In the genomic region with DNA sequence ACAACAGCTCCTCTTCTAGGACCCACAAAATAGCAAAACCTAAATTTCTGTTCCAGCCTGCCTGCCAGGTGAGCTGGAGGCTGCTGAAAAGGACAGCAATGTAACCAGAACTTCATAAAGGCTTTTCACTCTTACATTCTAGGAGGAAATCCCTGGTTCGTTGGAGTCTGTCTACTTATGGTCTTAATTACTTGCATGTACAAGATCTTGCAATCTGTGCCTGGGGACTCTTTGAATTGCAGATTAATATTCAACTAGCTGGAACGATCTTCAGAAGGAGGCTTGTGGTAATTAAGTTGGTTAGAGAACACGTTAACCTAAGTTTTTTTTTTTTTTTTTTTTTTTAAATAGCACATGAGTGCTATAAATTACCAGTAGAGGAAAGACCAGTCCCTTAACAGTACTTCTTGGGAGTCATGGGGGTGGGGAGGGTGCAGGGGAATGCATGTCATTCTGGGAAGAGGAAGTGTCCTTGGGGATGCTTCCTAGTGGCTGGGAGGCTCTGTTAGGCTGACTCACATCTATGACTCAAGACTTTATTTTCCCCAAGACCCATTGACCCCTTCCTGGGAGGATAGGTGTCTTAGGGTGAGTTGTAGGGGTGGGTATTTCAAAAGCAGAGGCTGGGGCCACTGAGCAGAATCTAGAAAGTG, we compare ENCODE assay signal across 13 cellular contexts.
DNase-seq lines count a peak whose midpoint lies in the region; TF ChIP-seq lines count a peak whose summit lies in the region.
"Had no signal": no experiment of that assay in that cellular context is flagged by ENCODE, and none has a peak within 500 bp of the region (broad histone marks: within the 10 kb centered on the region; RNA-seq: fewer than 3 reads in every experiment).

No MANE protein-coding gene starts in this region.

- H2BK5ac ChIP-seq in neuronal stem cell (ENCODE audit: low read length): no peak overlapping the region

- no peak overlapping the region for H2BK12ac ChIP-seq in neuronal stem cell (ENCODE audit: low read length)

- peak; percentile 5 for DNase-seq in NOMO-1 treated with DMSO at 0.1 percent for 48 hours (lab: John Stamatoyannopoulos, UW; ENCODE audit: unreplicated experiment)
- DNase-seq in NOMO-1 (lab: John Stamatoyannopoulos, UW; ENCODE audit: unreplicated experiment in 2 of 2): no peak
- peak; percentile 3 for DNase-seq in RKO (ENCODE audit: low spot score)
- DNase-seq in glomerular visceral epithelial cell (ENCODE audit: extremely low spot score): peak; percentile 47
- DNase-seq in dorsolateral prefrontal cortex: no peak
- DNase-seq in activated gamma-delta T cell treated with Interleukin-2 at 50 U/mL for 16 hours: no peak
- DNase-seq in T-helper 2 cell: no peak
- DNase-seq in neuronal stem cell (ENCODE audit: low spot score): no peak
- DNase-seq: activated CD8-positive, alpha-beta T cell treated with anti-CD3 and anti-CD28 coated beads for 36 hours; activated naive CD4-positive, alpha-beta T cell; effector CD8-positive, alpha-beta T cell; Kasumi-1 had no signal

- no peak overlapping the region for H3K23ac ChIP-seq in neuronal stem cell (ENCODE audit: low read depth, low read length, poor library complexity)

- no peak overlapping the region for H4K91ac ChIP-seq in neuronal stem cell (ENCODE audit: low read depth, low read length, poor library complexity)

- H2AK5ac ChIP-seq in neuronal stem cell (ENCODE audit: low read depth, low read length): no peak overlapping the region

- H3K4me2 ChIP-seq in neuronal stem cell (ENCODE audit: insufficient read depth, low read length, poor library complexity, severe bottlenecking): no peak overlapping the region
- H3K4me2 ChIP-seq: smooth muscle cell had no signal

- H3K79me1 ChIP-seq in neuronal stem cell (ENCODE audit: low read depth, low read length): no peaks in the 10 kb centered on the region

- H3K4me3 ChIP-seq in dorsolateral prefrontal cortex (no peak overlapping the region), neuronal stem cell (ENCODE audit: low read length in 2 of 2) (no peak overlapping the region)
- H3K4me3 ChIP-seq: smooth muscle cell had no signal

- no peak overlapping the region for H3K27ac ChIP-seq in dorsolateral prefrontal cortex
- no peak overlapping the region for H3K27ac ChIP-seq in neuronal stem cell (replicated peaks; ENCODE audit: low read length)

- H3K9ac ChIP-seq in neuronal stem cell (ENCODE audit: low read depth, low read length, poor library complexity): no peak overlapping the region

- no peak overlapping the region for H3K4ac ChIP-seq in neuronal stem cell (ENCODE audit: low read length)

- no peak overlapping the region for H3K18ac ChIP-seq in neuronal stem cell (ENCODE audit: low read length)

- TF ChIP-seq CTCF in dorsolateral prefrontal cortex (IDR thresholded peaks at IDR 0.05 in 54 of 56, conservative IDR thresholded peaks at IDR 0.05 in 2 of 56; ENCODE audit: low read depth in 1 of 56, partially characterized antibody in 56 of 56): no peak

- no peak overlapping the region for H2BK15ac ChIP-seq in neuronal stem cell (ENCODE audit: low read length)

- intact Hi-C loops in dorsolateral prefrontal cortex (cut with DNase I): no loop called here

- H3K36me3 ChIP-seq in neuronal stem cell (replicated peaks in 1 of 2; ENCODE audit: control insufficient read depth in 2 of 2, insufficient read depth in 2 of 2, low read length in 2 of 2): no peaks in the 10 kb centered on the region

- H4K8ac ChIP-seq in neuronal stem cell (ENCODE audit: low read depth, low read length): no peak overlapping the region

- no CpG with 5 or more reads among the region's 3 CpGs for WGBS in neuronal stem cell (ENCODE audit: extremely low coverage in 2 of 2, insufficient read length in 2 of 2, insufficient replicate concordance in 1 of 2), 2 donors

- H3K4me1 ChIP-seq in neuronal stem cell (ENCODE audit: control insufficient read depth in 2 of 2, insufficient read depth in 1 of 2, low read depth in 1 of 2, low read length in 2 of 2): peaks cover 0 to 2% of the 10 kb centered on the region in 2 donors

- H3K14ac ChIP-seq in neuronal stem cell (ENCODE audit: low read length): no peak overlapping the region

- no peak overlapping the region for H2BK120ac ChIP-seq in neuronal stem cell (ENCODE audit: low read depth, low read length)

- H3K9me3 ChIP-seq in neuronal stem cell (replicated peaks in 1 of 2; ENCODE audit: control insufficient read depth in 2 of 2, insufficient read depth in 1 of 2, low read depth in 1 of 2, low read length in 2 of 2): peaks cover 0 to 2% of the 10 kb centered on the region in 2 donors

- H3K27me3 ChIP-seq in dorsolateral prefrontal cortex (peaks cover 0 to 16% (median 3%) of the 10 kb centered on the region in 45 donors), neuronal stem cell (ENCODE audit: control insufficient read depth in 3 of 3, insufficient read depth in 3 of 3, low read depth in 1 of 3, low read length in 3 of 3) (no peaks in the 10 kb centered on the region)

- H2AFZ ChIP-seq in neuronal stem cell (ENCODE audit: low read length): no peak overlapping the region

Comparison
In these comparisons a context has a peak if more than half of its experiments do, and no peak if none do; other contexts are left out.
1. DNase-seq: peak in NOMO-1 treated with DMSO at 0.1 percent for 48 hours (single experiment), RKO (single experiment) and glomerular visceral epithelial cell (single experiment); none in NOMO-1 (0 of 2), dorsolateral prefrontal cortex (0 of 10), activated gamma-delta T cell treated with Interleukin-2 at 50 U/mL for 16 hours (single experiment), T-helper 2 cell (0 of 5) and neuronal stem cell (single experiment).